In the genomic region with DNA sequence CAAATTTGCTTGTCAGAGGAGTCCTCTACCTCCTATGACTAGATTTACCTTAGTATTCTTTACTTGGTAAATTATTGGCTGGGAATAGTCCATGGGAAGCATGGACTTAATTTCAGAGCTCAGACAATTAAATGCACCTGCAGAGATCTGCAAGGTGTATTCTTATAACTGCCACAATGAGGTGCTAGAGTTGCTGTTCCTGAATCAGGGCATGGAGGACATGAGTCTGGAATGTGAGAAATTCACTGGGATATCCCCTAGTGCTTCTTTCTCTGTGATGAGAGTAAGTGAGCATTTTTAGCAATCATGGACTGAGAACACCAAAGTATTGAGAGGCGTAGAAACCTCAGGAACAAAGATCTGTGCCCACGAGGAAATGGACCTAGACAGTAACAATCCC, we compare ENCODE assay signal across 19 cellular contexts. TPM values are rescaled to one million over a fixed set of nuclear protein-coding genes. Genes with fewer than 3 reads are reported as not detected.
DNase-seq lines count a peak whose midpoint lies in the region; ATAC-seq, FAIRE-seq and TF ChIP-seq lines count a peak whose summit lies in the region.
"Had no signal": no experiment of that assay in that cellular context is flagged by ENCODE, and none has a peak within 500 bp of the region (broad histone marks: within the 10 kb centered on the region; RNA-seq: fewer than 3 reads in every experiment).

No MANE protein-coding gene starts in this region.

- CTCF ChIA-PET in HepG2 (lab: Yijun Ruan, JAX; ENCODE audit: low intra/inter-chr PET ratio, low total read pairs) = no interaction called here

- no peak for TF ChIP-seq POLR2A in HepG2 (IDR thresholded peaks at IDR 0.05; ENCODE audit: insufficient read depth in 1 of 2, low read depth in 2 of 2, low read length in 2 of 2)

- BruUV-seq in HepG2 (replicated peaks; lab: Mats Ljungman, UMichigan) = no TSS peak

- no peak for TF ChIP-seq EP300 in HepG2 (IDR thresholded peaks at IDR 0.05; ENCODE audit: low read depth in 2 of 2, low read length in 2 of 2)
- no peak for TF ChIP-seq EP300 in HepG2 (CRISPR knock-in tag; IDR thresholded peaks at IDR 0.05; ENCODE audit: borderline replicate concordance)

- H3K9ac ChIP-seq in HUES48 (ENCODE audit: low read depth, low read length) = peak overlapping the region; percentile 54
- no peak overlapping the region for H3K9ac ChIP-seq in HepG2 (ENCODE audit: insufficient read depth, low read depth, low read length)
- H3K9ac ChIP-seq: BLaER1 had no signal

- H3K36me3 ChIP-seq in HUES48 (ENCODE audit: control insufficient read depth, insufficient read depth, low read length) (peaks cover 75% of the 10 kb centered on the region), HepG2 (replicated peaks in 1 of 2; ENCODE audit: control insufficient read depth in 1 of 2, insufficient read depth in 2 of 2, low read length in 2 of 2) (no peaks in the 10 kb centered on the region)
- H3K36me3 ChIP-seq: BLaER1, gastroesophageal sphincter, thoracic aorta had no signal

- TF ChIP-seq RAD21 in HepG2 (CRISPR knock-in tag; IDR thresholded peaks at IDR 0.05) = no peak

- H3K27me3 ChIP-seq in HUES48 (ENCODE audit: control insufficient read depth, insufficient read depth, low read length) (no peaks in the 10 kb centered on the region), HepG2 (ENCODE audit: control insufficient read depth in 1 of 2, insufficient read depth in 2 of 2, low read length in 2 of 2) (no peaks in the 10 kb centered on the region)
- H3K27me3 ChIP-seq: BLaER1, gastroesophageal sphincter had no signal

- in situ Hi-C loops in astrocyte of the cerebellum (cut with HindIII; ENCODE audit: low sequenced_read_pairs) (no loop called here), HepG2 (cut with HindIII; ENCODE audit: extremely low pct_ligation_motif_present, low pct_unique_long_range_greater_than_20kb) (no loop called here)

- peak overlapping the region; percentile 93 for H3K27ac ChIP-seq in HUES48 (ENCODE audit: low read depth, low read length)
- no peak overlapping the region for H3K27ac ChIP-seq in HepG2 (ENCODE audit: extremely low read length, insufficient read depth, low read length)
- H3K27ac ChIP-seq: BLaER1, gastroesophageal sphincter, thoracic aorta had no signal

- H3K79me2 ChIP-seq in HepG2 (ENCODE audit: insufficient read depth, low read length) = no peaks in the 10 kb centered on the region

- H3K4me3 ChIP-seq in HUES48 (ENCODE audit: low read depth, low read length) (peak overlapping the region; percentile 56), astrocyte of the cerebellum (ENCODE audit: low read depth, low read length) (no peak overlapping the region), HepG2 (replicated peaks in 1 of 3; ENCODE audit: insufficient read depth in 1 of 3, low read depth in 2 of 3, low read length in 3 of 3) (no peak overlapping the region)
- H3K4me3 ChIP-seq: BLaER1, gastroesophageal sphincter, thoracic aorta had no signal

- intact Hi-C loops in HepG2 (cut with micrococcal nuclease; ENCODE audit: unreplicated experiment) = no loop called here

- no peak for DNase-seq in D721Med (ENCODE audit: insufficient read length, low spot score)
- DNase-seq in astrocyte of the cerebellum (ENCODE audit: low read depth) = no peak
- peak; percentile 23 for DNase-seq in iPS-NIHi7 (ENCODE audit: extremely low spot score)
- DNase-seq in HepG2 (ENCODE audit: low spot score) = no peak
- DNase-seq in NK-92 (lab: John Stamatoyannopoulos, UW; ENCODE audit: unreplicated experiment) = no peak
- no peak for DNase-seq in MV-4-11 (lab: John Stamatoyannopoulos, UW)
- DNase-seq: activated B cell treated with CpG ODN at 0.5 μM for 24 hours, activated gamma-delta T cell treated with Interleukin-2 at 50 U/mL for 16 hours, left cardiac atrium, NCI-H1105, NCI-H446 treated with DMSO at 0.1 percent for 48 hours had no signal

- no peaks in the 10 kb centered on the region for H4K20me1 ChIP-seq in HepG2 (ENCODE audit: insufficient read depth, low read length)
- H4K20me1 ChIP-seq: BLaER1 had no signal

- ATAC-seq in GM21526 (IDR thresholded peaks at IDR 0.05; ENCODE audit: low FRiP score, unreplicated experiment) (no peak), HepG2 (no peak)
- ATAC-seq: gastroesophageal sphincter, left cardiac atrium had no signal

- H3K4me1 ChIP-seq in HUES48 (ENCODE audit: control insufficient read depth, insufficient read depth, low read length) (peaks cover 32% of the 10 kb centered on the region), HepG2 (ENCODE audit: insufficient read depth, low read length) (no peaks in the 10 kb centered on the region)
- H3K4me1 ChIP-seq: BLaER1, gastroesophageal sphincter had no signal

- POLR2A ChIA-PET in HepG2 (lab: Yijun Ruan, JAX) = no interaction called here

- H2AFZ ChIP-seq in HepG2 (ENCODE audit: low read length) = no peak overlapping the region

- no peak overlapping the region for H3K4me2 ChIP-seq in HepG2 (ENCODE audit: low read depth, low read length)
- H3K4me2 ChIP-seq: BLaER1 had no signal

- H3K9me3 ChIP-seq in HUES48 (ENCODE audit: control insufficient read depth, insufficient read depth, low read length) (no peaks in the 10 kb centered on the region), HepG2 (ENCODE audit: low read length) (no peaks in the 10 kb centered on the region)
- H3K9me3 ChIP-seq: BLaER1, gastroesophageal sphincter, thoracic aorta had no signal

- TF ChIP-seq CTCF in D721Med (IDR thresholded peaks at IDR 0.05; ENCODE audit: insufficient read depth, missing control alignments) = peak; percentile 10
- peak; percentile 6 for TF ChIP-seq CTCF in astrocyte of the cerebellum (IDR thresholded peaks at IDR 0.05; ENCODE audit: low read depth, low read length, missing control alignments)
- no peak for TF ChIP-seq CTCF in HepG2 (CRISPR knock-in tag; IDR thresholded peaks at IDR 0.05)

- FAIRE-seq in D721Med (lab: Jason Lieb, UNC) (no peak), HepG2 (lab: Jason Lieb, UNC) (no peak)
- FAIRE-seq: G401.6, HTR-8/SVneo, RCC 7860 had no signal

- 32% methylated on average over 2 of the region's 2 CpGs for WGBS in HepG2 (ENCODE audit: low lambda C conversion rate)

TF ChIP-seq in HepG2, 621 proteins besides CTCF, POLR2A, EP300 and RAD21 (continues in another document):
- TF ChIP-seq ZKSCAN8 (CRISPR knock-in tag; IDR thresholded peaks at IDR 0.05; ENCODE audit: borderline replicate concordance) (no peak), CREBL2 (CRISPR knock-in tag; IDR thresholded peaks at IDR 0.05; ENCODE audit: borderline replicate concordance) (no peak), ZNF678 (CRISPR knock-in tag; IDR thresholded peaks at IDR 0.05) (no peak), GABPA (IDR thresholded peaks at IDR 0.05; ENCODE audit: low read depth, low read length) (no peak), GABPA (CRISPR knock-in tag; IDR thresholded peaks at IDR 0.05; ENCODE audit: low read depth) (no peak), ZSCAN5A (CRISPR knock-in tag; IDR thresholded peaks at IDR 0.05; ENCODE audit: borderline replicate concordance) (no peak)

RNA-seq across cellular contexts. Expression of gene GRID2, which starts 32.9 kb away (rescaled TPM):
- not detected in 2 replicates for total RNA-seq in HepG2 (2016; rRNA removed; fragmentation: Illumina TruSeq; extraction: Trizol)
- not detected in 2 replicates for total RNA-seq in HepG2 (2016; cell fraction: cytosol; rRNA removed; fragmentation: Illumina TruSeq; extraction: Trizol; ENCODE audit: low read depth)
- total RNA-seq in HepG2 (2016; cell fraction: insoluble cytoplasmic fraction; rRNA removed; fragmentation: Illumina TruSeq; extraction: Trizol) = not detected in 2 replicates
- total RNA-seq in HepG2 (2016; cell fraction: membrane; rRNA removed; fragmentation: Illumina TruSeq; extraction: Trizol) = not detected in 2 replicates
- total RNA-seq in HepG2 (2016; cell fraction: nucleus; rRNA removed; fragmentation: Illumina TruSeq; extraction: Trizol) = not detected in 2 replicates
- not detected in 2 replicates for polyA plus RNA-seq in HepG2 (2011; rRNA removed)
- polyA plus RNA-seq in HepG2 (2011; cell fraction: cytosol; rRNA removed) = not detected in 2 replicates
- polyA plus RNA-seq in HepG2 (2011; cell fraction: nucleus; rRNA removed) = not detected in 2 replicates
- not detected in 2 replicates for polyA plus RNA-seq in HepG2 (2012)
- polyA plus RNA-seq in HepG2 (2016; cell fraction: cytosol; fragmentation: Illumina TruSeq; extraction: Trizol; ENCODE audit: low read depth) = not detected in 2 replicates
- polyA plus RNA-seq in HepG2 (2016; cell fraction: insoluble cytoplasmic fraction; fragmentation: Illumina TruSeq; extraction: Trizol; ENCODE audit: low read depth) = not detected in 2 replicates
- polyA plus RNA-seq in HepG2 (2016; cell fraction: membrane; fragmentation: Illumina TruSeq; extraction: Trizol; ENCODE audit: low read depth) = not detected in 2 replicates
- not detected in 2 replicates for polyA plus RNA-seq in HepG2 (2016; cell fraction: nucleus; fragmentation: Illumina TruSeq; extraction: Trizol; ENCODE audit: insufficient read depth, low read depth)
- not detected in 2 replicates for polyA minus RNA-seq in HepG2 (2011; rRNA and poly(A)+ RNA removed; ENCODE audit: low replicate concordance)
- not detected in 2 replicates for polyA minus RNA-seq in HepG2 (2011; cell fraction: cytosol; rRNA and poly(A)+ RNA removed)
- polyA minus RNA-seq in HepG2 (2011; cell fraction: nucleus; rRNA and poly(A)+ RNA removed) = not detected in 2 replicates
- total RNA-seq: activated B cell treated with CpG ODN at 0.5 μM for 24 hours had no signal
